ENCODE assay signal across 1 cellular context in genomic region chr2:183149489-183149888, GRCh38.
TF ChIP-seq lines count a peak whose summit lies in the region.

No MANE protein-coding gene starts in this region.

TF ChIP-seq in SK-N-SH treated with all-trans-retinoic acid at 6 μM for 48 hours, 23 proteins besides CTCF, POLR2A, EP300 and RAD21 (continued from another document):
- TF ChIP-seq PATZ1 (CRISPR knock-in tag; IDR thresholded peaks at IDR 0.05; ENCODE audit: borderline replicate concordance): peak; percentile 63; the same call in 1 of the 2 replicates
- no peak for TF ChIP-seq PPARA (CRISPR knock-in tag; IDR thresholded peaks at IDR 0.05; ENCODE audit: borderline replicate concordance)
- TF ChIP-seq ISL1 (CRISPR knock-in tag; IDR thresholded peaks at IDR 0.05): peak; percentile 59
- TF ChIP-seq TCF4 (CRISPR knock-in tag; IDR thresholded peaks at IDR 0.05; ENCODE audit: borderline replicate concordance): no peak
